In genomic region chr5:155514105-155514563, GRCh38 we compare ENCODE assay signal across 1 cellular context.
A peak's percentile ranks its signal among the peaks of the same experiment; 100 is the strongest.
TF ChIP-seq lines count a peak whose summit lies in the region.

No MANE protein-coding gene starts in this region.

TF ChIP-seq in HepG2, 621 proteins besides CTCF, POLR2A, EP300 and RAD21 (continued from another document and continues in another):
- no peak for TF ChIP-seq ZBTB46 (CRISPR knock-in tag; IDR thresholded peaks at IDR 0.05; ENCODE audit: borderline replicate concordance)
- TF ChIP-seq ZNF12 (CRISPR knock-in tag; IDR thresholded peaks at IDR 0.05): peak; percentile 87
- peak; percentile 51; the same call in 1 of the 2 replicates for TF ChIP-seq FOXJ3 (CRISPR knock-in tag; IDR thresholded peaks at IDR 0.05; ENCODE audit: borderline replicate concordance)
- peak; percentile 48; the same call in 1 of the 2 replicates for TF ChIP-seq HOMEZ (CRISPR knock-in tag; IDR thresholded peaks at IDR 0.05; ENCODE audit: low read depth)
- TF ChIP-seq DR1 (CRISPR knock-in tag; IDR thresholded peaks at IDR 0.05): no peak
- TF ChIP-seq PAXIP1 (CRISPR knock-in tag; conservative IDR thresholded peaks at IDR 0.05): peak; percentile 92
- no peak for TF ChIP-seq JARID2 (CRISPR knock-in tag; IDR thresholded peaks at IDR 0.05; ENCODE audit: insufficient replicate concordance)
- TF ChIP-seq BATF2 (CRISPR knock-in tag; IDR thresholded peaks at IDR 0.05): no peak
- no peak for TF ChIP-seq TAF15 (IDR thresholded peaks at IDR 0.05; ENCODE audit: low read depth, low read length, poor library complexity, severe bottlenecking)
- 0 out of 2 replicates have a peak, but pooled peaks have one; percentile 28 for TF ChIP-seq ZNF614 (CRISPR knock-in tag; IDR thresholded peaks at IDR 0.05; ENCODE audit: borderline replicate concordance)
- TF ChIP-seq ZNF354B (CRISPR knock-in tag; IDR thresholded peaks at IDR 0.05): no peak
- TF ChIP-seq MXD3 (CRISPR knock-in tag; IDR thresholded peaks at IDR 0.05): no peak
- TF ChIP-seq ZKSCAN8 (CRISPR knock-in tag; IDR thresholded peaks at IDR 0.05; ENCODE audit: borderline replicate concordance): peak; percentile 95; the same call in 1 of the 2 replicates
- peak; percentile 57; the same call in 1 of the 2 replicates for TF ChIP-seq PBX2 (CRISPR knock-in tag; IDR thresholded peaks at IDR 0.05)
- peak; percentile 56 for TF ChIP-seq POLR2AphosphoS5 (IDR thresholded peaks at IDR 0.05; ENCODE audit: low read depth, low read length)
- no peak for TF ChIP-seq ZNF564 (CRISPR knock-in tag; IDR thresholded peaks at IDR 0.05)
- no peak for TF ChIP-seq ZBTB39 (CRISPR knock-in tag; IDR thresholded peaks at IDR 0.05)
- peak; percentile 66 for TF ChIP-seq MED1 (CRISPR knock-in tag; IDR thresholded peaks at IDR 0.05)
- TF ChIP-seq IRF2 (CRISPR knock-in tag; IDR thresholded peaks at IDR 0.05): peak; percentile 63; the same call in 1 of the 2 replicates
- TF ChIP-seq TRAFD1 (CRISPR knock-in tag; IDR thresholded peaks at IDR 0.05; ENCODE audit: borderline replicate concordance): no peak
- TF ChIP-seq NFYC (CRISPR knock-in tag; IDR thresholded peaks at IDR 0.05): peak; percentile 42; the same call in 1 of the 2 replicates
- TF ChIP-seq ZNF337 (CRISPR knock-in tag; IDR thresholded peaks at IDR 0.05; ENCODE audit: borderline replicate concordance, low read depth): no peak
- peak; percentile 77 for TF ChIP-seq PITX1 (CRISPR knock-in tag; IDR thresholded peaks at IDR 0.05)
- peak; percentile 73 for TF ChIP-seq GATAD2A (CRISPR knock-in tag; IDR thresholded peaks at IDR 0.05)
- TF ChIP-seq ZNF24 (IDR thresholded peaks at IDR 0.05): 0 out of 2 replicates have a peak, but pooled peaks have one; percentile 18
- TF ChIP-seq ZKSCAN5 (CRISPR knock-in tag; IDR thresholded peaks at IDR 0.05): no peak
- TF ChIP-seq NFIC (IDR thresholded peaks at IDR 0.05; ENCODE audit: low read length): peak; percentile 78
- TF ChIP-seq ZNF335 (CRISPR knock-in tag; IDR thresholded peaks at IDR 0.05): no peak; the same call in 1 of the 2 replicates
- TF ChIP-seq ZNF451 (CRISPR knock-in tag; IDR thresholded peaks at IDR 0.05): no peak
- TF ChIP-seq FOSL2 (CRISPR knock-in tag; IDR thresholded peaks at IDR 0.05): peak; percentile 87
- peak; percentile 71 for TF ChIP-seq ELF3 (CRISPR knock-in tag; IDR thresholded peaks at IDR 0.05)
- TF ChIP-seq EHMT2 (IDR thresholded peaks at IDR 0.05; ENCODE audit: borderline replicate concordance, low read depth, low read length): peak; percentile 80; the same call in 1 of the 2 replicates
- peak; percentile 70; the same call in 1 of the 2 replicates for TF ChIP-seq FOXA3 (CRISPR knock-in tag; IDR thresholded peaks at IDR 0.05)
- TF ChIP-seq ARID5B (CRISPR knock-in tag; IDR thresholded peaks at IDR 0.05): peak; percentile 86
- 0 out of 2 replicates have a peak, but pooled peaks have one; percentile 26 for TF ChIP-seq KAT8 (CRISPR knock-in tag; IDR thresholded peaks at IDR 0.05)
- no peak for TF ChIP-seq ZNF552 (CRISPR knock-in tag; IDR thresholded peaks at IDR 0.05; ENCODE audit: borderline replicate concordance)
- TF ChIP-seq PCBP2 (optimal IDR thresholded peaks at IDR 0.05; ENCODE audit: low read depth, low read length, poor library complexity, severe bottlenecking): no peak
- TF ChIP-seq LCORL (IDR thresholded peaks at IDR 0.05): no peak
- TF ChIP-seq LCORL (CRISPR knock-in tag; IDR thresholded peaks at IDR 0.05): peak; percentile 65; the same call in 1 of the 2 replicates
- TF ChIP-seq ZFP90 (CRISPR knock-in tag; IDR thresholded peaks at IDR 0.05; ENCODE audit: borderline replicate concordance): no peak
- TF ChIP-seq PRMT3 (CRISPR knock-in tag; IDR thresholded peaks at IDR 0.05; ENCODE audit: borderline replicate concordance, low read depth): no peak
- TF ChIP-seq POLR2G (IDR thresholded peaks at IDR 0.05; ENCODE audit: low read depth, low read length): peak; percentile 64
- TF ChIP-seq ZNF740 (CRISPR knock-in tag; IDR thresholded peaks at IDR 0.05): no peak
- peak; percentile 75; the same call in 1 of the 2 replicates for TF ChIP-seq PHF21A (CRISPR knock-in tag; IDR thresholded peaks at IDR 0.05)
- no peak for TF ChIP-seq ZSCAN5A (CRISPR knock-in tag; IDR thresholded peaks at IDR 0.05; ENCODE audit: borderline replicate concordance)
